In genomic region chr15:93246266-93247242, GRCh38 we compare ENCODE assay signal across 27 cellular contexts.
DNase-seq lines count a peak whose midpoint lies in the region; ATAC-seq and TF ChIP-seq lines count a peak whose summit lies in the region.
"Had no signal": no experiment of that assay in that cellular context is flagged by ENCODE, and none has a peak within 500 bp of the region (broad histone marks: within the 10 kb centered on the region; RNA-seq: fewer than 3 reads in every experiment).

No MANE protein-coding gene starts in this region.

- DNase-seq in COR-L47 (lab: John Stamatoyannopoulos, UW) = peak; percentile 91
- DNase-seq in NCI-H1105 treated with DMSO at 0.1 percent for 48 hours (lab: John Stamatoyannopoulos, UW) = peak; percentile 71
- DNase-seq in NCI-H748 treated with DMSO at 0.1 percent for 48 hours (lab: John Stamatoyannopoulos, UW) = peak; percentile 68
- DNase-seq in osteocyte (ENCODE audit: extremely low spot score, unreplicated experiment) = peak; percentile 62
- DNase-seq in foreskin keratinocyte = no peak
- DNase-seq: activated CD4-positive, alpha-beta T cell treated with anti-CD3 and anti-CD28 coated beads, Interleukin-2, amount 10 ng/mL, durations not matched to agents 7 days and 5 days; activated gamma-delta T cell treated with Interleukin-2 at 50 U/mL for 16 hours; activated T-cell treated with anti-CD3 and anti-CD28 coated beads, Interleukin-2, amount 50 U/mL, for 24 hours; body of pancreas; C1 segment of cervical spinal cord; cerebellar nuclear complex; DMS79; dorsolateral prefrontal cortex; Karpas-422; midbrain; naive thymus-derived CD8-positive, alpha-beta T cell; NCI-H1930; NCI-H510A; ovary; SHP77; thyroid gland had no signal

- no peak overlapping the region for H3K27ac Mint-ChIP-seq in osteocyte (ENCODE audit: unreplicated experiment)
- H3K27ac Mint-ChIP-seq: activated CD4-positive, alpha-beta T cell treated with anti-CD3 and anti-CD28 coated beads, Interleukin-2, amount 10 ng/mL, durations not matched to agents 7 days and 5 days; activated T-cell treated with anti-CD3 and anti-CD28 coated beads, Interleukin-2, amount 50 U/mL, for 24 hours; stimulated activated naive CD8-positive, alpha-beta T cell treated with anti-CD3 and anti-CD28 coated beads, Interleukin-15, Interleukin-2, amounts not matched to agents 100 ng/mL and 50 ng/mL, for 24 hours had no signal

- no peaks in the 10 kb centered on the region for H3K9me3 Mint-ChIP-seq in osteocyte (ENCODE audit: unreplicated experiment)
- H3K9me3 Mint-ChIP-seq: activated CD4-positive, alpha-beta T cell treated with anti-CD3 and anti-CD28 coated beads, Interleukin-2, amount 10 ng/mL, durations not matched to agents 7 days and 5 days; activated T-cell treated with anti-CD3 and anti-CD28 coated beads, Interleukin-2, amount 50 U/mL, for 24 hours; naive thymus-derived CD8-positive, alpha-beta T cell; stimulated activated naive CD8-positive, alpha-beta T cell treated with anti-CD3 and anti-CD28 coated beads, Interleukin-15, Interleukin-2, amounts not matched to agents 100 ng/mL and 50 ng/mL, for 24 hours had no signal

- H3K36me3 Mint-ChIP-seq in osteocyte (ENCODE audit: unreplicated experiment) = no peaks in the 10 kb centered on the region
- H3K36me3 Mint-ChIP-seq: naive thymus-derived CD8-positive, alpha-beta T cell had no signal

- peaks cover 3% of the 10 kb centered on the region for H3K27me3 Mint-ChIP-seq in osteocyte (ENCODE audit: unreplicated experiment)

- H3K27me3 ChIP-seq in foreskin keratinocyte = no peaks in the 10 kb centered on the region
- H3K27me3 ChIP-seq: adrenal gland, body of pancreas, ovary, thyroid gland had no signal

- H3K4me1 Mint-ChIP-seq in osteocyte (ENCODE audit: unreplicated experiment) = peaks cover 2% of the 10 kb centered on the region
- H3K4me1 Mint-ChIP-seq: activated CD4-positive, alpha-beta T cell treated with anti-CD3 and anti-CD28 coated beads, Interleukin-2, amount 10 ng/mL, durations not matched to agents 7 days and 5 days had no signal

- ATAC-seq in foreskin keratinocyte (no peak), HG02763 (IDR thresholded peaks at IDR 0.05; ENCODE audit: unreplicated experiment) (no peak), HG03521 (IDR thresholded peaks at IDR 0.05; ENCODE audit: unreplicated experiment) (no peak)
- ATAC-seq: body of pancreas; naive thymus-derived CD8-positive, alpha-beta T cell had no signal

- TF ChIP-seq CTCF in osteocyte (IDR thresholded peaks at IDR 0.05) = no peak
- TF ChIP-seq CTCF in foreskin keratinocyte (conservative IDR thresholded peaks at IDR 0.05) = no peak

- H3K4me1 ChIP-seq in foreskin keratinocyte = no peaks in the 10 kb centered on the region
- H3K4me1 ChIP-seq: adrenal gland, thyroid gland had no signal

- no peak overlapping the region for H3K4me3 Mint-ChIP-seq in osteocyte (ENCODE audit: unreplicated experiment)
- H3K4me3 Mint-ChIP-seq: activated CD4-positive, alpha-beta T cell treated with anti-CD3 and anti-CD28 coated beads, Interleukin-2, amount 10 ng/mL, durations not matched to agents 7 days and 5 days; activated T-cell treated with anti-CD3 and anti-CD28 coated beads, Interleukin-2, amount 50 U/mL, for 24 hours; stimulated activated naive CD8-positive, alpha-beta T cell treated with anti-CD3 and anti-CD28 coated beads, Interleukin-15, Interleukin-2, amounts not matched to agents 100 ng/mL and 50 ng/mL, for 24 hours had no signal

- no peak overlapping the region for H3K27ac ChIP-seq in foreskin keratinocyte
- H3K27ac ChIP-seq: body of pancreas, dorsolateral prefrontal cortex, skin epidermis, thyroid gland, VCaP had no signal

Comparison
In these comparisons a context has a peak if more than half of its experiments do, and no peak if none do; other contexts are left out.
1. DNase-seq: peak in COR-L47 (single experiment), NCI-H1105 treated with DMSO at 0.1 percent for 48 hours (single experiment), NCI-H748 treated with DMSO at 0.1 percent for 48 hours (single experiment) and osteocyte (single experiment); none in foreskin keratinocyte (0 of 2).